ENCODE assay signal across 23 cellular contexts in genomic region chr17:48751733-48752398, GRCh38. TPM values are rescaled to one million over a fixed set of nuclear protein-coding genes. Genes with fewer than 3 reads are reported as not detected.
DNase-seq lines count a peak whose midpoint lies in the region; ATAC-seq, FAIRE-seq and TF ChIP-seq lines count a peak whose summit lies in the region.
"Had no signal": no experiment of that assay in that cellular context is flagged by ENCODE, and none has a peak within 500 bp of the region (broad histone marks: within the 10 kb centered on the region; RNA-seq: fewer than 3 reads in every experiment).

No MANE protein-coding gene starts in this region.

- H3K9me3 ChIP-seq in IMR-90 (ENCODE audit: control insufficient read depth, insufficient read depth, low read length) (peaks cover 13% of the 10 kb centered on the region), H1 (ENCODE audit: insufficient read depth in 2 of 2, low read depth in 1 of 2, low read length in 1 of 2) (no peaks in the 10 kb centered on the region), osteoblast (ENCODE audit: low read depth, low read length) (no peaks in the 10 kb centered on the region), right atrium auricular region (no peaks in the 10 kb centered on the region)
- H3K9me3 ChIP-seq: BE2C, HAP-1, SJSA1 had no signal

- H3K36me3 ChIP-seq in IMR-90 (ENCODE audit: control insufficient read depth, insufficient read depth, low read length) (no peaks in the 10 kb centered on the region), H1 (ENCODE audit: control insufficient read depth in 2 of 4, insufficient read depth in 4 of 4, low read length in 3 of 4) (peaks cover 0 to 5% (median 0%) of the 10 kb centered on the region in 4 experiments; a peak in 1 of 8 replicates), osteoblast (ENCODE audit: insufficient read depth, low read length) (no peaks in the 10 kb centered on the region), right atrium auricular region (no peaks in the 10 kb centered on the region)
- H3K36me3 ChIP-seq: BE2C, HAP-1, SJSA1 had no signal

- H2BK120ac ChIP-seq in IMR-90 (ENCODE audit: low read depth, low read length), result no peak overlapping the region
- H2BK120ac ChIP-seq in H1 (replicated peaks; ENCODE audit: low read depth, low read length), result no peak overlapping the region

- in situ Hi-C loops in IMR-90 (cut with MboI; ENCODE audit: low sequenced_read_pairs), result loop anchor here (25.0 kb wide), 1 partner anchor 365 kb away; no protein-coding TSS in a partner anchor

- H2AK5ac ChIP-seq in IMR-90 (ENCODE audit: low read depth, low read length) (no peak overlapping the region), H1 (ENCODE audit: low read depth, low read length) (no peak overlapping the region)

- H3K56ac ChIP-seq in IMR-90 (ENCODE audit: extremely low read depth, insufficient read depth, low read length) (no peak overlapping the region), H1 (replicated peaks; ENCODE audit: insufficient read length, low read depth, low read length) (no peak overlapping the region)

- CTCF ChIA-PET in IMR-90 (lab: Yijun Ruan, JAX) (interaction anchor here (0.6 to 0.8 kb wide), 2 partner anchors 39 to 42 kb away, joined by 3 to 7 read pairs; no protein-coding TSS in a partner anchor), H1 (lab: Charles Lee; ENCODE audit: partially characterized antibody) (interaction anchor here (0.7 to 3.8 kb wide), 16 partner anchors 9 to 133 kb away, joined by 3 to 34 read pairs (median 4); partner anchors contain the start of gene PRAC2)

- H3K79me2 ChIP-seq in H1 (ENCODE audit: control insufficient read depth in 1 of 2, insufficient read depth in 2 of 2, low read length in 2 of 2) (no peaks in the 10 kb centered on the region), osteoblast (ENCODE audit: insufficient read depth, low read length) (no peaks in the 10 kb centered on the region)

- H3K4me1 ChIP-seq in IMR-90 (ENCODE audit: control insufficient read depth, insufficient read depth, low read length) (no peaks in the 10 kb centered on the region), H1 (replicated peaks in 1 of 4; ENCODE audit: control insufficient read depth in 3 of 4, insufficient read depth in 4 of 4, low read length in 3 of 4) (peaks cover 3 to 13% (median 6%) of the 10 kb centered on the region in 4 experiments; a peak in 6 of 7 replicates), osteoblast (ENCODE audit: insufficient read depth, low read length) (peaks cover 3% of the 10 kb centered on the region), right atrium auricular region (peaks cover 0 to 20% of the 10 kb centered on the region in 2 donors)
- H3K4me1 ChIP-seq: BE2C, SJSA1 had no signal

- no peak overlapping the region for H2BK20ac ChIP-seq in IMR-90 (ENCODE audit: low read depth, low read length)
- H2BK20ac ChIP-seq in H1 (ENCODE audit: low read length), result no peak overlapping the region

- dilution Hi-C loops in IMR-90 (cut with HindIII; ENCODE audit: low sequenced_read_pairs, unreplicated experiment), result no loop called here

- H3K27ac ChIP-seq in IMR-90 (ENCODE audit: insufficient read depth, low read length) (no peak overlapping the region), H1 (ENCODE audit: low read depth, low read length) (no peak overlapping the region), osteoblast (ENCODE audit: low read depth, low read length) (no peak overlapping the region), right atrium auricular region (no peak overlapping the region)
- H3K27ac ChIP-seq: PC-9, SJSA1 had no signal

- no peak for TF ChIP-seq POLR2A in IMR-90 (IDR thresholded peaks at IDR 0.05; ENCODE audit: low read depth, low read length)
- no peak for TF ChIP-seq POLR2A in H1 (IDR thresholded peaks at IDR 0.05; ENCODE audit: control extremely low read depth in 1 of 2, low read depth in 2 of 2, low read length in 2 of 2)

- H2AK9ac ChIP-seq in IMR-90 (replicated peaks; ENCODE audit: low read depth, low read length, poor library complexity), result no peak overlapping the region

- H3K4me3 ChIP-seq in IMR-90 (ENCODE audit: insufficient read depth, low read depth, low read length) (no peak overlapping the region), H1 (ENCODE audit: extremely low read depth in 1 of 4, insufficient read depth in 2 of 4, low read depth in 3 of 4, low read length in 4 of 4) (no peak overlapping the region), osteoblast (ENCODE audit: insufficient read depth, low read length) (no peak overlapping the region), right atrium auricular region (no peak overlapping the region)
- H3K4me3 ChIP-seq: HAP-1, PC-9, SJSA1 had no signal

- no peak for TF ChIP-seq EP300 in H1 (IDR thresholded peaks at IDR 0.05; ENCODE audit: borderline replicate concordance in 1 of 2, low read depth in 2 of 2, low read length in 2 of 2)

- no peak overlapping the region for H3K18ac ChIP-seq in IMR-90 (ENCODE audit: low read depth, low read length)
- no peak overlapping the region for H3K18ac ChIP-seq in H1 (ENCODE audit: extremely low read depth, low read length)

- H3K23ac ChIP-seq in IMR-90 (ENCODE audit: low read depth, low read length) (0 out of 2 replicates have a peak overlapping the region, but pooled peaks have one; percentile 77), H1 (ENCODE audit: insufficient read length) (no peak overlapping the region)

- H3K14ac ChIP-seq in IMR-90 (replicated peaks; ENCODE audit: low read depth, low read length) (no peak overlapping the region), H1 (ENCODE audit: insufficient read length) (no peak overlapping the region)

- H3K23me2 ChIP-seq in H1 (ENCODE audit: low read depth, low read length), result peaks cover 2% of the 10 kb centered on the region; the same call in 1 of the 2 replicates

- H3K9ac ChIP-seq in IMR-90 (ENCODE audit: low read depth, low read length) (no peak overlapping the region), H1 (replicated peaks in 1 of 4; ENCODE audit: extremely low read depth in 1 of 4, low read depth in 3 of 4, low read length in 3 of 4) (no peak overlapping the region)

- POLR2A ChIA-PET in IMR-90 (lab: Charles Lee; ENCODE audit: unreplicated experiment) (no interaction called here), H1 (lab: Charles Lee; ENCODE audit: partially characterized antibody) (interaction anchor here (1.3 to 1.5 kb wide), 2 partner anchors 10 to 28 kb away, joined by 3 to 6 read pairs; partner anchors contain the start of gene PRAC2)

- intact Hi-C loops in IMR-90 (cut with micrococcal nuclease), result no loop called here

- TF ChIP-seq CTCF in IMR-90 (conservative IDR thresholded peaks at IDR 0.05; ENCODE audit: low read depth, low read length) (no peak), H1 (IDR thresholded peaks at IDR 0.05; ENCODE audit: control extremely low read depth in 1 of 3, insufficient read depth in 1 of 3, low read depth in 1 of 3, low read length in 3 of 3) (no peak), osteoblast (IDR thresholded peaks at IDR 0.05; ENCODE audit: extremely low read depth, low read depth, low read length) (no peak), right atrium auricular region (IDR thresholded peaks at IDR 0.05) (no peak)

- BruUV-seq in IMR-90 (replicated peaks; lab: Mats Ljungman, UMichigan), result no TSS peak

- TF ChIP-seq RAD21 in IMR-90 (IDR thresholded peaks at IDR 0.05; ENCODE audit: low read length) (no peak), H1 (IDR thresholded peaks at IDR 0.05 in 1 of 2, conservative IDR thresholded peaks at IDR 0.05 in 1 of 2; ENCODE audit: low read depth in 2 of 2, low read length in 2 of 2) (no peak)

- H2BK15ac ChIP-seq in IMR-90 (ENCODE audit: low read depth, low read length) (no peak overlapping the region), H1 (ENCODE audit: low read length) (no peak overlapping the region)

- DNase-seq in IMR-90, result no peak
- no peak for DNase-seq in H1 (ENCODE audit: low read depth in 1 of 2, low spot score in 2 of 2)
- peak; percentile 48 for DNase-seq in osteoblast (ENCODE audit: insufficient read length, low spot score, missing footprints)
- no peak for DNase-seq in islet precursor cell
- no peak for DNase-seq in NCI-H226
- no peak for DNase-seq in right atrium auricular region (ENCODE audit: low spot score)
- DNase-seq: BE2C; CD8-positive, alpha-beta memory T cell; GDM1; KG1; NCI-H1436 treated with DMSO at 0.1 percent for 48 hours; NCI-H2029 treated with DMSO at 0.1 percent for 48 hours; NCI-H2171 treated with DMSO at 0.1 percent for 48 hours; NCI-H748 treated with DMSO at 0.1 percent for 48 hours; PC-9; SW 1271 had no signal

- H2BK5ac ChIP-seq in IMR-90 (ENCODE audit: low read depth, low read length, poor library complexity, severe bottlenecking) (no peak overlapping the region), H1 (ENCODE audit: low read depth, low read length) (no peak overlapping the region)

- H2AFZ ChIP-seq in IMR-90 (replicated peaks; ENCODE audit: low read length, poor library complexity) (no peak overlapping the region), H1 (ENCODE audit: low read length) (no peak overlapping the region), osteoblast (ENCODE audit: low read length) (no peak overlapping the region)
- H2AFZ ChIP-seq: PC-9 had no signal

- no peak overlapping the region for H4K8ac ChIP-seq in IMR-90 (ENCODE audit: low read depth in 2 of 2, low read length in 2 of 2)
- H4K8ac ChIP-seq in H1 (ENCODE audit: extremely low read depth, insufficient read depth, low read length), result no peak overlapping the region

- H3K9me1 ChIP-seq in IMR-90 (ENCODE audit: insufficient read depth, low read length), result peaks cover 6% of the 10 kb centered on the region; the same call in 1 of the 2 replicates

- no peaks in the 10 kb centered on the region for H3K79me1 ChIP-seq in IMR-90 (ENCODE audit: low read depth in 1 of 2, low read length in 2 of 2)
- no peaks in the 10 kb centered on the region for H3K79me1 ChIP-seq in H1 (ENCODE audit: low read depth, low read length)

- H4K5ac ChIP-seq in IMR-90 (ENCODE audit: low read depth, low read length), result no peak overlapping the region
- H4K5ac ChIP-seq in H1 (ENCODE audit: insufficient read length, low read depth, low read length), result no peak overlapping the region

- H4K20me1 ChIP-seq in IMR-90 (ENCODE audit: insufficient read depth, low read length) (peaks cover 23% of the 10 kb centered on the region; the same call in 1 of the 2 replicates), H1 (replicated peaks in 1 of 2; ENCODE audit: control insufficient read depth in 1 of 2, insufficient read depth in 2 of 2, low read length in 2 of 2) (peaks cover 24 to 41% of the 10 kb centered on the region in 2 experiments), osteoblast (ENCODE audit: insufficient read depth, low read length) (peaks cover 3% of the 10 kb centered on the region)

- H4K91ac ChIP-seq in IMR-90 (ENCODE audit: insufficient read depth, low read depth, low read length) (no peak overlapping the region), H1 (replicated peaks; ENCODE audit: insufficient read length, low read length) (no peak overlapping the region)

- no peak overlapping the region; the same call in 1 of the 2 replicates for H2BK12ac ChIP-seq in H1 (ENCODE audit: low read depth, low read length)

- H3K4ac ChIP-seq in IMR-90 (ENCODE audit: low read depth, low read length) (no peak overlapping the region), H1 (replicated peaks; ENCODE audit: insufficient read length, low read depth, low read length) (no peak overlapping the region)

- no peak for FAIRE-seq in H1 (lab: Jason Lieb, UNC)
- FAIRE-seq: GM12891, GM18507 had no signal

- H3K4me2 ChIP-seq in IMR-90 (ENCODE audit: low read depth, low read length) (no peak overlapping the region), H1 (ENCODE audit: insufficient read depth in 1 of 2, low read depth in 2 of 2, low read length in 2 of 2) (no peak overlapping the region), osteoblast (ENCODE audit: insufficient read depth, low read length) (no peak overlapping the region)
- H3K4me2 ChIP-seq: PC-9 had no signal

- WGBS in IMR-90 (ENCODE audit: extremely low coverage in 2 of 2, insufficient read length in 1 of 2), 2 experiments, result 7% methylated on average over 6 of the region's 13 CpGs; no CpG with 5 or more reads in 1 of the 2 experiments
- WGBS in H1 (ENCODE audit: extremely low coverage in 1 of 2, insufficient coverage in 1 of 2, insufficient read length in 1 of 2, insufficient replicate concordance in 2 of 2, low coverage in 1 of 2, low lambda C conversion rate in 2 of 2, missing lambda C conversion rate in 1 of 2), 2 experiments, result 11% methylated on average over 13 of the region's 13 CpGs; no CpG with 5 or more reads in 1 of the 2 experiments

- ATAC-seq in IMR-90 (ENCODE audit: low read depth) (no peak), GM21717 (IDR thresholded peaks at IDR 0.05; ENCODE audit: unreplicated experiment) (no peak)

- H3K27me3 ChIP-seq in IMR-90 (ENCODE audit: control insufficient read depth, insufficient read depth, low read length) (peaks cover 95% of the 10 kb centered on the region), H1 (replicated peaks in 1 of 4; ENCODE audit: control insufficient read depth in 3 of 4, extremely low read depth in 1 of 4, insufficient read depth in 3 of 4, low read length in 3 of 4) (peaks cover 93 to 100% (median 98%) of the 10 kb centered on the region in 4 experiments), osteoblast (ENCODE audit: insufficient read depth, low read length) (peaks cover 99% of the 10 kb centered on the region), right atrium auricular region (peaks cover 63 to 80% of the 10 kb centered on the region in 2 donors)

RNA-seq across cellular contexts. Expression of gene HOXB13, which starts 23.3 kb away (rescaled TPM):
- not detected in 2 replicates for total RNA-seq in IMR-90 (2012; rRNA removed)
- polyA plus RNA-seq in IMR-90 (2012; rRNA removed), result not detected in 2 replicates
- polyA plus RNA-seq in IMR-90 (2012; cell fraction: cytosol; rRNA removed), result not detected in 2 replicates
- not detected in 2 replicates for polyA plus RNA-seq in IMR-90 (2012; cell fraction: nucleus; rRNA removed; ENCODE audit: low replicate concordance)
- not detected in 2 replicates for total RNA-seq in H1 (2021; fragmentation: NEBNext Ultra II Directional; extraction: Animal tissue kit (Norgen Biotek cat#: 25700))
- polyA plus RNA-seq in H1 (2011; rRNA removed), result not detected in 2 replicates
- not detected for polyA plus RNA-seq in H1 (2011; cell fraction: cytosol; rRNA removed)
- not detected for polyA plus RNA-seq in H1 (2011; cell fraction: nucleus; rRNA removed)
- polyA plus RNA-seq in H1 (2012, experiment 1 of 2), result not detected in 4 replicates
- not detected for polyA plus RNA-seq in H1 (2012, experiment 2 of 2)
- polyA plus RNA-seq in H1 (2013, experiment 1 of 2), result not detected
- polyA plus RNA-seq in H1 (2013, experiment 2 of 2), result not detected
- not detected in 2 replicates for polyA minus RNA-seq in H1 (2011; rRNA and poly(A)+ RNA removed)
- not detected for polyA minus RNA-seq in H1 (2011; cell fraction: cytosol; rRNA and poly(A)+ RNA removed)
- not detected for polyA minus RNA-seq in H1 (2011; cell fraction: nucleus; rRNA and poly(A)+ RNA removed)
- total RNA-seq in osteoblast, result not detected in 2 replicates
- total RNA-seq in right atrium auricular region, result not detected
- total RNA-seq: CD8-positive, alpha-beta memory T cell; PC-9; SJSA1 had no signal
- polyA plus RNA-seq: CD8-positive, alpha-beta memory T cell had no signal

RNA-seq across cellular contexts. Expression of gene PRAC2, which starts 28.9 kb away (rescaled TPM):
- not detected in 2 replicates for total RNA-seq in IMR-90 (2012; rRNA removed)
- not detected in 2 replicates for polyA plus RNA-seq in IMR-90 (2012; rRNA removed)
- polyA plus RNA-seq in IMR-90 (2012; cell fraction: cytosol; rRNA removed), result not detected in 2 replicates
- not detected in 2 replicates for polyA plus RNA-seq in IMR-90 (2012; cell fraction: nucleus; rRNA removed; ENCODE audit: low replicate concordance)
- not detected in 2 replicates for total RNA-seq in H1 (2021; fragmentation: NEBNext Ultra II Directional; extraction: Animal tissue kit (Norgen Biotek cat#: 25700))
- not detected in 2 replicates for polyA plus RNA-seq in H1 (2011; rRNA removed)
- polyA plus RNA-seq in H1 (2011; cell fraction: cytosol; rRNA removed), result not detected
- not detected for polyA plus RNA-seq in H1 (2011; cell fraction: nucleus; rRNA removed)
- polyA plus RNA-seq in H1 (2012, experiment 1 of 2), result not detected in 4 replicates
- polyA plus RNA-seq in H1 (2012, experiment 2 of 2), result not detected
- not detected for polyA plus RNA-seq in H1 (2013, experiment 1 of 2)
- not detected for polyA plus RNA-seq in H1 (2013, experiment 2 of 2)
- polyA minus RNA-seq in H1 (2011; rRNA and poly(A)+ RNA removed), result not detected in 2 replicates
- not detected for polyA minus RNA-seq in H1 (2011; cell fraction: cytosol; rRNA and poly(A)+ RNA removed)
- polyA minus RNA-seq in H1 (2011; cell fraction: nucleus; rRNA and poly(A)+ RNA removed), result not detected
- total RNA-seq in osteoblast, result not detected in 2 replicates
- not detected for total RNA-seq in right atrium auricular region
- total RNA-seq: CD8-positive, alpha-beta memory T cell; M059J; NCI-H460; PC-9; SJSA1 had no signal
- polyA plus RNA-seq: CD8-positive, alpha-beta memory T cell had no signal

RNA-seq across cellular contexts. Expression of gene PRAC1, which starts 29.5 kb away (rescaled TPM):
- total RNA-seq in IMR-90 (2012; rRNA removed) (not detected in 2 replicates), osteoblast (0.88 TPM in 1 of 2 replicates, not detected in the other), right atrium auricular region (not detected)
- polyA plus RNA-seq in IMR-90 (2012; rRNA removed) (not detected in 2 replicates), H1 (2011; rRNA removed) (not detected in 2 replicates)
- not detected in 2 replicates for polyA plus RNA-seq in IMR-90 (2012; cell fraction: cytosol; rRNA removed)
- not detected in 2 replicates for polyA plus RNA-seq in IMR-90 (2012; cell fraction: nucleus; rRNA removed; ENCODE audit: low replicate concordance)
- not detected in 2 replicates for total RNA-seq in H1 (2021; fragmentation: NEBNext Ultra II Directional; extraction: Animal tissue kit (Norgen Biotek cat#: 25700))
- polyA plus RNA-seq in H1 (2011; cell fraction: cytosol; rRNA removed), result not detected
- not detected for polyA plus RNA-seq in H1 (2011; cell fraction: nucleus; rRNA removed)
- not detected in 4 replicates for polyA plus RNA-seq in H1 (2012, experiment 1 of 2)
- not detected for polyA plus RNA-seq in H1 (2012, experiment 2 of 2)
- polyA plus RNA-seq in H1 (2013, experiment 1 of 2), result not detected
- polyA plus RNA-seq in H1 (2013, experiment 2 of 2), result not detected
- polyA minus RNA-seq in H1 (2011; rRNA and poly(A)+ RNA removed), result not detected in 2 replicates
- not detected for polyA minus RNA-seq in H1 (2011; cell fraction: cytosol; rRNA and poly(A)+ RNA removed)
- not detected for polyA minus RNA-seq in H1 (2011; cell fraction: nucleus; rRNA and poly(A)+ RNA removed)
- total RNA-seq: CD8-positive, alpha-beta memory T cell; M059J; NCI-H460; PC-9; SJSA1 had no signal
- polyA plus RNA-seq: CD8-positive, alpha-beta memory T cell had no signal
